ENCODE assay signal across 16 cellular contexts in genomic region chr2:8153258-8153718, GRCh38.
DNase-seq lines count a peak whose midpoint lies in the region; ATAC-seq and TF ChIP-seq lines count a peak whose summit lies in the region.
"Had no signal": no experiment of that assay in that cellular context is flagged by ENCODE, and none has a peak within 500 bp of the region (broad histone marks: within the 10 kb centered on the region; RNA-seq: fewer than 3 reads in every experiment).

No MANE protein-coding gene starts in this region.

- no peak for DNase-seq in activated naive CD8-positive, alpha-beta T cell treated with anti-CD3 and anti-CD28 coated beads, Interleukin-2, amount 50 U/mL, for 24 hours
- DNase-seq in stimulated activated effector memory CD8-positive, alpha-beta T cell treated with anti-CD3 and anti-CD28 coated beads, Interleukin-12 subunit alpha, Interleukin-12 subunit beta, amount 100 ng/mL, for 72 hours (ENCODE audit: low spot score in 2 of 2): no peak
- DNase-seq in C1 segment of cervical spinal cord (lab: John Stamatoyannopoulos, UW): no peak
- DNase-seq in NCI-H187 treated with DMSO at 0.1 percent for 48 hours (lab: John Stamatoyannopoulos, UW): no peak
- DNase-seq in sciatic nerve (ENCODE audit: low spot score): no peak
- DNase-seq: activated CD4-positive, CD25-positive, alpha-beta regulatory T cell; activated effector memory CD4-positive, alpha-beta T cell treated with Interleukin-2 at 50 U/mL for 16 hours; hypothalamus; NCI-H146; pancreas; stimulated activated CD4-positive, alpha-beta T cell treated with anti-CD3 and anti-CD28 coated beads, Interleukin-15, amount 100 ng/mL, for 24 hours had no signal

- H4K20me1 ChIP-seq in Loucy (ENCODE audit: insufficient read depth, low read length, poor library complexity, severe bottlenecking): no peaks in the 10 kb centered on the region

- H3K36me3 ChIP-seq in Loucy (ENCODE audit: insufficient read depth, low read length): no peaks in the 10 kb centered on the region
- H3K36me3 ChIP-seq: pancreas, vagina had no signal

- peak overlapping the region; percentile 54 for H3K4me2 ChIP-seq in Loucy (ENCODE audit: low read depth, low read length, poor library complexity, severe bottlenecking)

- peaks cover 3% of the 10 kb centered on the region for H3K9me3 Mint-ChIP-seq in activated naive CD8-positive, alpha-beta T cell (ENCODE audit: low read depth)
- peaks cover 30% of the 10 kb centered on the region for H3K9me3 Mint-ChIP-seq in activated naive CD8-positive, alpha-beta T cell treated with anti-CD3 and anti-CD28 coated beads, Interleukin-2, amount 50 U/mL, for 24 hours
- peaks cover 28% of the 10 kb centered on the region for H3K9me3 Mint-ChIP-seq in stimulated activated effector memory CD8-positive, alpha-beta T cell treated with anti-CD3 and anti-CD28 coated beads, Interleukin-12 subunit alpha, Interleukin-12 subunit beta, amount 100 ng/mL, for 72 hours

- H3K4me1 Mint-ChIP-seq in activated naive CD8-positive, alpha-beta T cell (ENCODE audit: low read depth): peaks cover 24% of the 10 kb centered on the region
- H3K4me1 Mint-ChIP-seq in activated naive CD8-positive, alpha-beta T cell treated with anti-CD3 and anti-CD28 coated beads, Interleukin-2, amount 50 U/mL, for 24 hours: peaks cover 37% of the 10 kb centered on the region
- peaks cover 76% of the 10 kb centered on the region for H3K4me1 Mint-ChIP-seq in stimulated activated effector memory CD8-positive, alpha-beta T cell treated with anti-CD3 and anti-CD28 coated beads, Interleukin-12 subunit alpha, Interleukin-12 subunit beta, amount 100 ng/mL, for 72 hours

- no peaks in the 10 kb centered on the region for H3K9me3 ChIP-seq in Loucy (ENCODE audit: insufficient read depth, low read depth, low read length)
- H3K9me3 ChIP-seq: pancreas, vagina had no signal

- peak overlapping the region; percentile 29 for H3K27ac Mint-ChIP-seq in activated naive CD8-positive, alpha-beta T cell
- H3K27ac Mint-ChIP-seq in activated naive CD8-positive, alpha-beta T cell treated with anti-CD3 and anti-CD28 coated beads, Interleukin-2, amount 50 U/mL, for 24 hours: no peak overlapping the region
- H3K27ac Mint-ChIP-seq in stimulated activated effector memory CD8-positive, alpha-beta T cell treated with anti-CD3 and anti-CD28 coated beads, Interleukin-12 subunit alpha, Interleukin-12 subunit beta, amount 100 ng/mL, for 72 hours: peak overlapping the region; percentile 92

- TF ChIP-seq CTCF in Loucy (conservative IDR thresholded peaks at IDR 0.05; ENCODE audit: low read length): no peak

- H3K36me3 Mint-ChIP-seq in activated naive CD8-positive, alpha-beta T cell: peaks cover 5% of the 10 kb centered on the region
- H3K36me3 Mint-ChIP-seq in activated naive CD8-positive, alpha-beta T cell treated with anti-CD3 and anti-CD28 coated beads, Interleukin-2, amount 50 U/mL, for 24 hours (ENCODE audit: low read depth): peaks cover 9% of the 10 kb centered on the region
- peaks cover 12% of the 10 kb centered on the region for H3K36me3 Mint-ChIP-seq in stimulated activated effector memory CD8-positive, alpha-beta T cell treated with anti-CD3 and anti-CD28 coated beads, Interleukin-12 subunit alpha, Interleukin-12 subunit beta, amount 100 ng/mL, for 72 hours

- H3K9ac ChIP-seq in Loucy (ENCODE audit: low read depth, low read length, poor library complexity, severe bottlenecking): peak overlapping the region; percentile 12

- no peaks in the 10 kb centered on the region for H3K27me3 Mint-ChIP-seq in activated naive CD8-positive, alpha-beta T cell
- no peaks in the 10 kb centered on the region for H3K27me3 Mint-ChIP-seq in activated naive CD8-positive, alpha-beta T cell treated with anti-CD3 and anti-CD28 coated beads, Interleukin-2, amount 50 U/mL, for 24 hours

- no peaks in the 10 kb centered on the region for H3K27me3 ChIP-seq in Loucy (ENCODE audit: insufficient read depth, low read length, poor library complexity, severe bottlenecking)
- H3K27me3 ChIP-seq: pancreas, vagina had no signal

- H3K9me2 ChIP-seq in Loucy (replicated peaks; ENCODE audit: low read depth, low read length): no peaks in the 10 kb centered on the region

- intact Hi-C loops in sciatic nerve (cut with DNase I): loop anchor here (5.0 kb wide), 1 partner anchor 791 kb away; no protein-coding TSS in a partner anchor

- no peak overlapping the region for H3K4me3 ChIP-seq in Loucy (ENCODE audit: low read length, poor library complexity, severe bottlenecking)
- H3K4me3 ChIP-seq: pancreas, vagina had no signal

- H2AFZ ChIP-seq in Loucy (ENCODE audit: low read length): peak overlapping the region; percentile 28

- no peak overlapping the region for H3K4me3 Mint-ChIP-seq in activated naive CD8-positive, alpha-beta T cell
- H3K4me3 Mint-ChIP-seq in activated naive CD8-positive, alpha-beta T cell treated with anti-CD3 and anti-CD28 coated beads, Interleukin-2, amount 50 U/mL, for 24 hours: no peak overlapping the region
- no peak overlapping the region for H3K4me3 Mint-ChIP-seq in stimulated activated effector memory CD8-positive, alpha-beta T cell treated with anti-CD3 and anti-CD28 coated beads, Interleukin-12 subunit alpha, Interleukin-12 subunit beta, amount 100 ng/mL, for 72 hours

- H3K4me1 ChIP-seq in Loucy (ENCODE audit: insufficient read depth, low read length, poor library complexity, severe bottlenecking): peaks cover 31% of the 10 kb centered on the region
- H3K4me1 ChIP-seq: pancreas, vagina had no signal

- H3K79me2 ChIP-seq in Loucy (ENCODE audit: insufficient read depth, low read length): no peaks in the 10 kb centered on the region

- H3F3A ChIP-seq in Loucy (ENCODE audit: low read depth): no peaks in the 10 kb centered on the region

- ATAC-seq in activated naive CD8-positive, alpha-beta T cell treated with anti-CD3 and anti-CD28 coated beads, Interleukin-2, amount 50 U/mL, for 24 hours: no peak
- ATAC-seq in HG02759 (IDR thresholded peaks at IDR 0.05; ENCODE audit: unreplicated experiment): peak; percentile 26
- ATAC-seq in stimulated activated effector memory CD8-positive, alpha-beta T cell treated with anti-CD3 and anti-CD28 coated beads, Interleukin-12 subunit alpha, Interleukin-12 subunit beta, amount 100 ng/mL, for 72 hours: no peak
- no peak for ATAC-seq in sciatic nerve
- ATAC-seq: pancreas, SK-N-SH treated with all-trans-retinoic acid at 6 μM for 48 hours had no signal
